ENCODE assay signal across 27 cellular contexts in the genomic region with DNA sequence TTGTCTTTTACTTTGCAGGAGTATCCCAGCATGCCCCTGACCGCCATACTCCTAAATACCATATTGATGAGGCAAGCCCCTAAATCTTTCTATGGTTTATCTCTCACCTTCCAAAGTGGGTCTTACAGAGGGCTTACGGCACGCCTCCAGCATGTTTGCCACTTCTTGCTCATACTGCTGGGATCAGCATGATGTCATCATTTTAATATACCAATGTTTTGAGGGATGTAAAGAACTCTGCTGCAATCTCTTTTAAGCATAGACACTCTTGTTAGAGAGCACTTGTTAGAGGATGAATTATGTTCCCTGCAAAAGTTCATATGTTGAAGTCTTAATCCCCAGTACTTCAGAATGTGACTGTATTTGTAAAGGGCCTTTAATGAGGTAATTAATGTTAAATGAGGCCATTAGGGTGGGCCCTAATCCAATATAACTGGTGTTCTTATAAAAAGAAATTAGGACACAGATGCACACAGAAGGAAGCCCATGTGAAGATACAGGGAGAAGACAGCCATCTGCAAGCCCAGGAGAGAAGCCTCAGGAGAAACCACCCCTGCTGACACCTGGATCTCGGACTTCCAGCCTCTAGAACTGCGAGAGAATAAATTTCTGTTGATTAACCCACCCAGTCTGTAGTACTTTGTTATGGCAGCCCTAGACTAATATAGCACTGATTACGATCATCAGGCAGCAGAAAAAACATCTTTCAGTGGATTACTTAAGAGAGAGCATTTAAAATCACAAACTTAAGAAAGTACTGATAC.
"Had no signal": no experiment of that assay in that cellular context is flagged by ENCODE, and none has a peak within 500 bp of the region (broad histone marks: within the 10 kb centered on the region; RNA-seq: fewer than 3 reads in every experiment).

No MANE protein-coding gene starts in this region.

- H3K27ac Mint-ChIP-seq: mesothelial cell of epicardium; naive B cell; natural killer cell; nephron progenitor cell; neural progenitor cell; progenitor cell of endocrine pancreas; stimulated activated naive CD8-positive, alpha-beta T cell treated with anti-CD3 and anti-CD28 coated beads, Interleukin-15, Interleukin-2, amounts not matched to agents 100 ng/mL and 50 ng/mL, for 24 hours had no signal

- H3K36me3 Mint-ChIP-seq: mesothelial cell of epicardium, naive B cell, natural killer cell, neural progenitor cell had no signal

- H3K36me3 ChIP-seq: left ventricle myocardium inferior, neural progenitor cell, neutrophil, ovary, right atrium auricular region, suprapubic skin, thoracic aorta, tibial artery, upper lobe of right lung had no signal

- H3K27ac ChIP-seq: hepatocyte, left ventricle myocardium inferior, neural progenitor cell, neutrophil, ovary, right atrium auricular region, skin epidermis, suprapubic skin, thoracic aorta, tibial artery, upper lobe of right lung had no signal

- H3K9me3 Mint-ChIP-seq: mesothelial cell of epicardium; naive B cell; natural killer cell; nephron progenitor cell; neural progenitor cell; stimulated activated naive CD8-positive, alpha-beta T cell treated with anti-CD3 and anti-CD28 coated beads, Interleukin-15, Interleukin-2, amounts not matched to agents 100 ng/mL and 50 ng/mL, for 24 hours had no signal

- H3K27me3 Mint-ChIP-seq: progenitor cell of endocrine pancreas had no signal

- ATAC-seq: natural killer cell, sciatic nerve, upper lobe of right lung had no signal

- H3K4me3 Mint-ChIP-seq: mesothelial cell of epicardium; natural killer cell; nephron progenitor cell; neural progenitor cell; stimulated activated naive CD8-positive, alpha-beta T cell treated with anti-CD3 and anti-CD28 coated beads, Interleukin-15, Interleukin-2, amounts not matched to agents 100 ng/mL and 50 ng/mL, for 24 hours had no signal

- H3K4me1 Mint-ChIP-seq: natural killer cell had no signal

- H3K9me3 ChIP-seq: left ventricle myocardium inferior, neutrophil, ovary, right atrium auricular region, suprapubic skin, thoracic aorta, tibial artery, upper lobe of right lung had no signal

- DNase-seq: islet precursor cell; left ventricle myocardium inferior; mesendoderm; naive B cell; natural killer cell; nephron progenitor cell; occipital lobe; ovary; stimulated activated CD4-positive, alpha-beta T cell treated with anti-CD3 and anti-CD28 coated beads, Interleukin-12 subunit alpha, Interleukin-12 subunit beta, amount 100 ng/mL, for 4 hours; stimulated activated CD4-positive, alpha-beta T cell treated with anti-CD3 and anti-CD28 coated beads, Interleukin-15, amount 100 ng/mL, for 24 hours; stimulated activated CD4-positive, alpha-beta T cell treated with anti-CD3 and anti-CD28 coated beads, Interleukin-2, amount 100 ng/mL, for 24 hours; stimulated activated CD4-positive, alpha-beta T cell treated with anti-CD3 and anti-CD28 coated beads, Interleukin-4, amount 100 ng/mL, for 1 hour; stimulated activated naive CD4-positive, alpha-beta T cell; tibial artery; upper lobe of right lung had no signal

- H3K4me3 ChIP-seq: hepatocyte, left ventricle myocardium inferior, lung, neural progenitor cell, ovary, right atrium auricular region, skin epidermis, suprapubic skin, thoracic aorta, tibial artery, upper lobe of right lung had no signal
